In the genomic region with DNA sequence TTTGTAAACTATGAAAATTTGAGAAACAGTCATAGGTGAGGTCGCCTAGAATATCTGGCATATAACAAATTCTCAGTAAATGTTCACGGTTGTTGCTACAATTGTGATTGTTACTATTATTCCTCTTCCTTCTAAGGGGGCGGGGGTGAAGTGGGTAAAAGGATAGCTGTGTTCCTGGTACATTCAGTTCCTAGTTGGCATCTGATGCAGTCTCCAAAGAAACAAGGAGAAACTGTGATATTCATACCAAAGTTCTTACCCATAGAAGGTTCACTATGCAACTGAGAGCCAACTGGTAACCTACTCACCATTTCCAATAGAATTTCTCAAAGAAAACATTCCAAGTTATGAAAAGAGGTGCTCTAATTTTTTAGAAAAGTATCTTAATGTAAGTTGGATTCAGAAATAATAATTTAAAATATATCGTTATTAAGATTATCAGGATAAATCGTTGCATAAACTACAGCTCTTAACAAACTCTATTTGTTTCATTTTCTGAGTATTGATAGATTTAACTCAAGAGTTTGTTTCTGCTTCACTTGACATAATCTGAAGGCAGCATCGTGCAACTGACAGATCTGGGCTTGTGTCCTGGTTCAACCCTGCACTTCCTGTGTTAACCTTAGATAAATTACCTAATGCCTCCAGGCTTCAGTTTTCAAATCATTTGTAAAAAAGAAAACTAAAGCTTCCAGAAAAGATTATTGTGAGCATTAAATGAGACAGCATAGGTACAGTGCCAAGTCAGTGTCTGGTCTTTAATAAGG, we compare ENCODE assay signal across 1 cellular context.
TF ChIP-seq lines count a peak whose summit lies in the region.

No MANE protein-coding gene starts in this region.

TF ChIP-seq in K562, 482 proteins besides CTCF, POLR2A, EP300 and RAD21:
- TF ChIP-seq MEIS2 (IDR thresholded peaks at IDR 0.05; ENCODE audit: partially characterized antibody) = peak; percentile 44
- TF ChIP-seq RBM22 (IDR thresholded peaks at IDR 0.05; ENCODE audit: low read depth, low read length, poor library complexity, severe bottlenecking) = no peak
- TF ChIP-seq ETV1 (tag; conservative IDR thresholded peaks at IDR 0.05; ENCODE audit: low read depth) = peak; percentile 49; the same call in 1 of the 2 replicates
- no peak for TF ChIP-seq KAT7 (CRISPR knock-in tag; IDR thresholded peaks at IDR 0.05; ENCODE audit: borderline replicate concordance)
- TF ChIP-seq CREB3 (tag; conservative IDR thresholded peaks at IDR 0.05; ENCODE audit: low read depth) = 0 out of 2 replicates have a peak, but pooled peaks have one; percentile 14
- peak; percentile 37 for TF ChIP-seq GABPA (tag; conservative IDR thresholded peaks at IDR 0.05; ENCODE audit: low read depth)
- no peak for TF ChIP-seq ZNF277 (CRISPR knock-in tag; IDR thresholded peaks at IDR 0.05; ENCODE audit: borderline replicate concordance)
- TF ChIP-seq TAF15 (IDR thresholded peaks at IDR 0.05; ENCODE audit: low read depth, low read length) = no peak
- TF ChIP-seq MEF2D (tag; conservative IDR thresholded peaks at IDR 0.05; ENCODE audit: low read depth) = 0 out of 2 replicates have a peak, but pooled peaks have one; percentile 15
- 0 out of 2 replicates have a peak, but pooled peaks have one; percentile 38 for TF ChIP-seq ELF1 (tag; IDR thresholded peaks at IDR 0.05)
- no peak for TF ChIP-seq NR2C2 (CRISPR knock-in tag; IDR thresholded peaks at IDR 0.05)
- peak; percentile 52 for TF ChIP-seq NR2C2 (tag; IDR thresholded peaks at IDR 0.05)
- no peak for TF ChIP-seq PBX2 (CRISPR knock-in tag; IDR thresholded peaks at IDR 0.05; ENCODE audit: low read depth)
- peak; percentile 64 for TF ChIP-seq PBX2 (tag; conservative IDR thresholded peaks at IDR 0.05; ENCODE audit: low read depth)
- no peak for TF ChIP-seq ELF4 (CRISPR knock-in tag; IDR thresholded peaks at IDR 0.05)
